ENCODE assay signal across 11 cellular contexts in genomic region chr3:51559266-51559907, GRCh38. TPM values are rescaled to one million over a fixed set of nuclear protein-coding genes. Genes with fewer than 3 reads are reported as not detected.
A peak's percentile ranks its signal among the peaks of the same experiment; 100 is the strongest.
DNase-seq lines count a peak whose midpoint lies in the region; ATAC-seq and TF ChIP-seq lines count a peak whose summit lies in the region.
"Had no signal": no experiment of that assay in that cellular context is flagged by ENCODE, and none has a peak within 500 bp of the region (broad histone marks: within the 10 kb centered on the region; RNA-seq: fewer than 3 reads in every experiment).

No MANE protein-coding gene starts in this region.

- TF ChIP-seq POLR2A in sigmoid colon (IDR thresholded peaks at IDR 0.05), result no peak

- H3K4me1 ChIP-seq in sigmoid colon, result peaks cover 0 to 13% (median 13%) of the 10 kb centered on the region in 4 donors

- peak; percentile 17 for DNase-seq in HS-27A (ENCODE audit: low read depth)
- peak; percentile 30 for DNase-seq in RPMI7951 (ENCODE audit: low read depth)
- DNase-seq in fibroblast of mammary gland (ENCODE audit: low read depth), result peak; percentile 53
- DNase-seq in sigmoid colon, result peak; percentile 77
- no peak for DNase-seq in NCI-H82 treated with DMSO at 0.1 percent for 48 hours (lab: John Stamatoyannopoulos, UW; ENCODE audit: unreplicated experiment)
- DNase-seq in KG1 (lab: John Stamatoyannopoulos, UW), result no peak
- DNase-seq: activated T-cell treated with anti-CD3 and anti-CD28 coated beads, Interleukin-2, amount 50 U/mL, for 1 hour; stimulated activated CD4-positive, alpha-beta T cell treated with anti-CD3 and anti-CD28 coated beads, Interleukin-2, amount 100 ng/mL, for 48 hours had no signal

- no peaks in the 10 kb centered on the region for H3K27me3 ChIP-seq in sigmoid colon
- H3K27me3 ChIP-seq: neutrophil had no signal

- H3K9me3 ChIP-seq in sigmoid colon, result no peaks in the 10 kb centered on the region
- H3K9me3 ChIP-seq: neutrophil had no signal

- H3K27ac ChIP-seq in sigmoid colon, result peak overlapping the region in 3 of 4 donors; percentile 24 to 26 (median 24)
- H3K27ac ChIP-seq: neutrophil had no signal

- ATAC-seq in HG03565 (IDR thresholded peaks at IDR 0.05; ENCODE audit: unreplicated experiment) (no peak), HG03439 (IDR thresholded peaks at IDR 0.05; ENCODE audit: unreplicated experiment) (no peak)

- WGBS in sigmoid colon, 2 donors, result 63 to 66% methylated on average over 4 of the region's 4 CpGs

- no peak overlapping the region for H3K4me3 ChIP-seq in fibroblast of mammary gland (ENCODE audit: control insufficient read depth, low read depth, low read length)
- H3K4me3 ChIP-seq in sigmoid colon, result no peak overlapping the region

- H3K36me3 ChIP-seq in sigmoid colon, result peaks cover 0 to 13% (median 5%) of the 10 kb centered on the region in 4 donors

- intact Hi-C loops in sigmoid colon (cut with DNase I), result no loop called here

- TF ChIP-seq CTCF in fibroblast of mammary gland (conservative IDR thresholded peaks at IDR 0.05; ENCODE audit: control insufficient read depth, insufficient read depth, low read depth, low read length), result no peak
- TF ChIP-seq CTCF in sigmoid colon (IDR thresholded peaks at IDR 0.05), result no peak

- TF ChIP-seq EP300 in sigmoid colon (IDR thresholded peaks at IDR 0.05), result no peak

RNA-seq across cellular contexts. Expression of gene RAD54L2, which starts 20.9 kb away (rescaled TPM):
- 6.5 and 7.0 TPM in 2 replicates for total RNA-seq in RPMI7951 (2014; rRNA removed; shearing (Covaris generic))
- total RNA-seq in sigmoid colon, result 10 to 100 TPM; 15.7 to 33.0 (median 24.7) TPM
- polyA plus RNA-seq in sigmoid colon, result 1 to 10 TPM in 2 of 3 donors, under 1 TPM in 1; 0.60 to 7.5 (median 1.6) TPM

RNA-seq across cellular contexts. Expression of gene DCAF1, which starts 59.6 kb away (rescaled TPM):
- total RNA-seq in RPMI7951 (2014; rRNA removed; shearing (Covaris generic)), result 11.0 and 11.7 TPM in 2 replicates
- total RNA-seq in sigmoid colon, result 10 to 100 TPM; 16.4 to 20.6 (median 19.1) TPM
- 10 to 100 TPM in 1 of 3 donors, 1 to 10 TPM in 2; 4.2 to 13.9 (median 4.8) TPM for polyA plus RNA-seq in sigmoid colon

Comparison
In these comparisons a context has a peak if more than half of its experiments do, and no peak if none do; other contexts are left out.
1. DNase-seq: peak in HS-27A (single experiment), RPMI7951 (single experiment), fibroblast of mammary gland (single experiment) and sigmoid colon (single experiment); none in NCI-H82 treated with DMSO at 0.1 percent for 48 hours (single experiment) and KG1 (single experiment).